Comparison of ENCODE assay signal across 24 cellular contexts in genomic region chr2:154093856-154094255, GRCh38.
"Had no signal": no experiment of that assay in that cellular context is flagged by ENCODE, and none has a peak within 500 bp of the region (broad histone marks: within the 10 kb centered on the region; RNA-seq: fewer than 3 reads in every experiment).

No MANE protein-coding gene starts in this region.

- ATAC-seq: stimulated activated effector memory CD8-positive, alpha-beta T cell treated with anti-CD3 and anti-CD28 coated beads, Interleukin-12 subunit alpha, Interleukin-12 subunit beta, amount 100 ng/mL, for 72 hours; stimulated activated memory B cell treated with anti-CD40 and anti-IgM and Interleukin-4, amounts not matched to agents 10 μg/mL and 1 μg/mL and 100 μg/mL, for 72 hours; stimulated activated naive B cell treated with anti-CD40 and anti-IgM and Interleukin-4, amounts not matched to agents 10 μg/mL and 1 μg/mL and 100 μg/mL, for 72 hours; stimulated activated naive CD8-positive, alpha-beta T cell treated with anti-CD3 and anti-CD28 coated beads, Interleukin-15, amount 100 ng/mL, for 72 hours; stimulated activated naive CD8-positive, alpha-beta T cell treated with anti-CD3 and anti-CD28 coated beads, Interleukin-15, Interleukin-2, amounts not matched to agents 100 U/mL and 50 U/mL, for 24 hours; upper lobe of right lung had no signal

- H3K27ac Mint-ChIP-seq: stimulated activated effector memory CD8-positive, alpha-beta T cell treated with anti-CD3 and anti-CD28 coated beads, Interleukin-12 subunit alpha, Interleukin-12 subunit beta, amount 100 ng/mL, for 72 hours; stimulated activated memory B cell treated with anti-CD40 and anti-IgM and Interleukin-4, amounts not matched to agents 10 μg/mL and 1 μg/mL and 100 μg/mL, for 72 hours; stimulated activated naive B cell treated with anti-CD40 and anti-IgM and Interleukin-4, amounts not matched to agents 10 μg/mL and 1 μg/mL and 100 μg/mL, for 72 hours; stimulated activated naive CD8-positive, alpha-beta T cell treated with anti-CD3 and anti-CD28 coated beads, Interleukin-15, amount 100 ng/mL, for 72 hours; stimulated activated naive CD8-positive, alpha-beta T cell treated with anti-CD3 and anti-CD28 coated beads, Interleukin-15, Interleukin-2, amounts not matched to agents 100 ng/mL and 50 ng/mL, for 24 hours; type B pancreatic cell had no signal

- H3K9me3 Mint-ChIP-seq: stimulated activated memory B cell treated with anti-CD40 and anti-IgM and Interleukin-4, amounts not matched to agents 10 μg/mL and 1 μg/mL and 100 μg/mL, for 72 hours; stimulated activated naive CD8-positive, alpha-beta T cell treated with anti-CD3 and anti-CD28 coated beads, Interleukin-15, Interleukin-2, amounts not matched to agents 100 ng/mL and 50 ng/mL, for 24 hours; type B pancreatic cell had no signal

- H3K27me3 Mint-ChIP-seq: stimulated activated memory B cell treated with anti-CD40 and anti-IgM and Interleukin-4, amounts not matched to agents 10 μg/mL and 1 μg/mL and 100 μg/mL, for 72 hours; stimulated activated naive B cell treated with anti-CD40 and anti-IgM and Interleukin-4, amounts not matched to agents 10 μg/mL and 1 μg/mL and 100 μg/mL, for 72 hours; stimulated activated naive CD8-positive, alpha-beta T cell treated with anti-CD3 and anti-CD28 coated beads, Interleukin-15, amount 100 ng/mL, for 72 hours; stimulated activated naive CD8-positive, alpha-beta T cell treated with anti-CD3 and anti-CD28 coated beads, Interleukin-15, Interleukin-2, amounts not matched to agents 100 ng/mL and 50 ng/mL, for 24 hours; type B pancreatic cell had no signal

- H3K4me1 Mint-ChIP-seq: stimulated activated effector memory CD8-positive, alpha-beta T cell treated with anti-CD3 and anti-CD28 coated beads, Interleukin-12 subunit alpha, Interleukin-12 subunit beta, amount 100 ng/mL, for 72 hours; stimulated activated memory B cell treated with anti-CD40 and anti-IgM and Interleukin-4, amounts not matched to agents 10 μg/mL and 1 μg/mL and 100 μg/mL, for 72 hours; stimulated activated naive B cell treated with anti-CD40 and anti-IgM and Interleukin-4, amounts not matched to agents 10 μg/mL and 1 μg/mL and 100 μg/mL, for 72 hours; stimulated activated naive CD8-positive, alpha-beta T cell treated with anti-CD3 and anti-CD28 coated beads, Interleukin-15, amount 100 ng/mL, for 72 hours had no signal

- H3K36me3 Mint-ChIP-seq: stimulated activated effector memory CD8-positive, alpha-beta T cell treated with anti-CD3 and anti-CD28 coated beads, Interleukin-12 subunit alpha, Interleukin-12 subunit beta, amount 100 ng/mL, for 72 hours; stimulated activated memory B cell treated with anti-CD40 and anti-IgM and Interleukin-4, amounts not matched to agents 10 μg/mL and 1 μg/mL and 100 μg/mL, for 72 hours; stimulated activated naive B cell treated with anti-CD40 and anti-IgM and Interleukin-4, amounts not matched to agents 10 μg/mL and 1 μg/mL and 100 μg/mL, for 72 hours; type B pancreatic cell had no signal

- H3K4me3 Mint-ChIP-seq: stimulated activated effector memory CD8-positive, alpha-beta T cell treated with anti-CD3 and anti-CD28 coated beads, Interleukin-12 subunit alpha, Interleukin-12 subunit beta, amount 100 ng/mL, for 72 hours; stimulated activated memory B cell treated with anti-CD40 and anti-IgM and Interleukin-4, amounts not matched to agents 10 μg/mL and 1 μg/mL and 100 μg/mL, for 72 hours; stimulated activated naive B cell treated with anti-CD40 and anti-IgM and Interleukin-4, amounts not matched to agents 10 μg/mL and 1 μg/mL and 100 μg/mL, for 72 hours; stimulated activated naive CD8-positive, alpha-beta T cell treated with anti-CD3 and anti-CD28 coated beads, Interleukin-15, amount 100 ng/mL, for 72 hours; stimulated activated naive CD8-positive, alpha-beta T cell treated with anti-CD3 and anti-CD28 coated beads, Interleukin-15, Interleukin-2, amounts not matched to agents 100 ng/mL and 50 ng/mL, for 24 hours; type B pancreatic cell had no signal

- DNase-seq: stimulated activated CD4-positive, alpha-beta T cell treated with anti-CD3 and anti-CD28 coated beads, Interleukin-2, amount 100 ng/mL, for 48 hours; stimulated activated CD4-positive, alpha-beta T cell treated with anti-CD3 and anti-CD28 coated beads, Interleukin-4, amount 100 ng/mL, for 1 hour; stimulated activated CD4-positive, alpha-beta T cell treated with anti-CD3 and anti-CD28 coated beads, Interleukin-4, amount 100 ng/mL, for 24 hours; stimulated activated CD4-positive, alpha-beta T cell treated with anti-CD3 and anti-CD28 coated beads, Interleukin-4, amount 100 ng/mL, for 4 hours; stimulated activated CD8-positive, alpha-beta memory T cell treated with anti-CD3 and anti-CD28 coated beads, Interleukin-4, amount 100 ng/mL, for 48 hours; stimulated activated naive B cell treated with anti-CD40 and anti-IgM and Interleukin-4, amounts not matched to agents 10 μg/mL and 1 μg/mL and 100 μg/mL, for 72 hours; stimulated activated naive CD4-positive, alpha-beta T cell; stimulated activated naive CD4-positive, alpha-beta T cell treated with Interleukin-2 at 50 U/mL for 16 hours; stimulated activated naive CD8-positive, alpha-beta T cell treated with anti-CD3 and anti-CD28 coated beads, Interleukin-15, amount 100 ng/mL, for 72 hours; stimulated activated naive CD8-positive, alpha-beta T cell treated with anti-CD3 and anti-CD28 coated beads, Interleukin-15, Interleukin-2, amounts not matched to agents 100 U/mL and 50 U/mL, for 24 hours; stomach; substantia nigra; testis; thyroid gland; tibial artery; transverse colon; trophoblast cell; upper lobe of left lung; upper lobe of right lung; uterus had no signal
